13 cellular contexts compared by ENCODE assay signal in the genomic region with DNA sequence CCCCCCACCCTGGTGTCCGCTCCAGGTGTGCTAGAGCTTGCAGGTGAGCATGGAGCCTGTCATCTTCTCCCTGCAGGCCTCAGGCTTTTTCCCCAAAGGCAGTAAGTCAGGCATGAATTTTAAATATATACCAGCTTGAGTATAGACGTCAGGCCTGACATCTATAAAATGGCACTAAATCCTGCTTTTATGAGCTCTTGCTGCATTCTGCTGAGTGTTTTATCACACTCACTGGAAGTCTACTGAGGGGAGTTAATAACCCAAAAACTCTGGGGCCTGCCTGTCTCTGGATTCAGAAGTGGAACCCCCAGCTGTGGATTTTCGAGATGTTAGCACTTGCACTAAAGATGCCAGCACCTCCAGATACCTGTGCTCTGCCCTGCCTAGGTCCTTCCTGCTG.
DNase-seq lines count a peak whose midpoint lies in the region; ATAC-seq and TF ChIP-seq lines count a peak whose summit lies in the region.
"Had no signal": no experiment of that assay in that cellular context is flagged by ENCODE, and none has a peak within 500 bp of the region (broad histone marks: within the 10 kb centered on the region; RNA-seq: fewer than 3 reads in every experiment).

No MANE protein-coding gene starts in this region.

- no peak overlapping the region; the same call in 1 of the 2 replicates for H3K9ac ChIP-seq in OCI-LY1 (ENCODE audit: low read length)

- no peaks in the 10 kb centered on the region for H3F3A ChIP-seq in OCI-LY1 (ENCODE audit: insufficient read depth, low read length)

- no peak overlapping the region for H3K4me3 ChIP-seq in OCI-LY1 (ENCODE audit: low read depth, low read length, poor library complexity, severe bottlenecking)
- H3K4me3 ChIP-seq: K562 had no signal

- DNase-seq in HEK293T (ENCODE audit: extremely low spot score), result no peak
- DNase-seq in left kidney (ENCODE audit: low read depth, low spot score), result peak; percentile 45
- DNase-seq in NCI-H1930 (lab: John Stamatoyannopoulos, UW), result no peak
- DNase-seq: ACHN; C1 segment of cervical spinal cord; CD4-positive, alpha-beta memory T cell; HCEC 1CT had no signal

- no peaks in the 10 kb centered on the region for H3K36me3 ChIP-seq in OCI-LY1 (ENCODE audit: insufficient read depth, low read length)

- POLR2A ChIA-PET in HEK293T (lab: Yijun Ruan, JAX), result no interaction called here

- no peak overlapping the region for H3K4me2 ChIP-seq in OCI-LY1 (ENCODE audit: low read length)

- peaks cover 68% of the 10 kb centered on the region for H3K4me1 ChIP-seq in OCI-LY1 (ENCODE audit: insufficient read depth, low read length, severe bottlenecking)

- no peaks in the 10 kb centered on the region for H3K9me2 ChIP-seq in OCI-LY1 (ENCODE audit: low read depth, low read length)

- H3K79me2 ChIP-seq in OCI-LY1 (ENCODE audit: insufficient read depth, low read length), result no peaks in the 10 kb centered on the region

- H2AFZ ChIP-seq in OCI-LY1 (ENCODE audit: low read length), result no peak overlapping the region

- CTCF ChIA-PET in HEK293T (lab: Yijun Ruan, JAX), result no interaction called here

- H3K9me3 ChIP-seq in OCI-LY1 (ENCODE audit: low read length), result no peaks in the 10 kb centered on the region

- H4K20me1 ChIP-seq in OCI-LY1 (ENCODE audit: insufficient read depth, low read length), result no peaks in the 10 kb centered on the region

- H3K27ac ChIP-seq in C4-2B (peak overlapping the region; percentile 4; the same call in 1 of the 2 replicates), OCI-LY1 (ENCODE audit: low read depth, low read length, poor library complexity, severe bottlenecking) (peak overlapping the region; percentile 73)

- TF ChIP-seq CTCF in C4-2B (conservative IDR thresholded peaks at IDR 0.05) (no peak), OCI-LY1 (IDR thresholded peaks at IDR 0.05; ENCODE audit: low read length) (no peak)

- no peak for ATAC-seq in GM18511 (IDR thresholded peaks at IDR 0.05; ENCODE audit: unreplicated experiment)
- ATAC-seq in GM19324 (IDR thresholded peaks at IDR 0.05; ENCODE audit: low FRiP score, unreplicated experiment), result no peak
- ATAC-seq in HG02642 (IDR thresholded peaks at IDR 0.05; ENCODE audit: poor library complexity, unreplicated experiment), result no peak
- ATAC-seq: K562 had no signal

- no peaks in the 10 kb centered on the region for H3K27me3 ChIP-seq in OCI-LY1 (ENCODE audit: insufficient read depth, low read length)

TF ChIP-seq in HEK293T, 16 proteins besides CTCF, POLR2A, EP300 and RAD21:
- peak; percentile 34; the same call in 1 of the 2 replicates for TF ChIP-seq CTBP1 (IDR thresholded peaks at IDR 0.05; ENCODE audit: borderline replicate concordance)
- no peak for TF ChIP-seq FOXM1 (IDR thresholded peaks at IDR 0.05; ENCODE audit: borderline replicate concordance)
- TF ChIP-seq FOXA1 (IDR thresholded peaks at IDR 0.05), result no peak
- peak; percentile 86 for TF ChIP-seq PKNOX1 (IDR thresholded peaks at IDR 0.05)
- no peak for TF ChIP-seq SP1 (IDR thresholded peaks at IDR 0.05)
- no peak for TF ChIP-seq L3MBTL2 (conservative IDR thresholded peaks at IDR 0.05)
- TF ChIP-seq FOXK2 (IDR thresholded peaks at IDR 0.05), result no peak
